8 cellular contexts compared by ENCODE assay signal in genomic region chr3:196969660-196970546, GRCh38. TPM values are rescaled to one million over a fixed set of nuclear protein-coding genes. Genes with fewer than 3 reads are reported as not detected.
DNase-seq lines count a peak whose midpoint lies in the region; ATAC-seq and TF ChIP-seq lines count a peak whose summit lies in the region.

No MANE protein-coding gene starts in this region.

- CTCF ChIA-PET in SK-N-SH (lab: Yijun Ruan, JAX): interaction anchor here (0.6 to 3.7 kb wide), 51 partner anchors 9 to 702 kb away, joined by 3 to 26 read pairs (median 4); partner anchors contain the start of genes MELTF, NCBP2 and SENP5

- H3K4me3 ChIP-seq in SK-N-SH (ENCODE audit: low read depth in 2 of 2, low read length in 1 of 2) (peak overlapping the region; percentile 64 to 76), left ventricle myocardium inferior (peak overlapping the region; percentile 94), rectal smooth muscle tissue (ENCODE audit: low read length) (peak overlapping the region; percentile 73)

- H3K27ac ChIP-seq in SK-N-SH (ENCODE audit: low read depth in 2 of 2, low read length in 1 of 2): no peak overlapping the region
- peak overlapping the region; percentile 89 for H3K27ac ChIP-seq in left ventricle myocardium inferior (replicated peaks)
- no peak overlapping the region for H3K27ac ChIP-seq in rectal smooth muscle tissue (ENCODE audit: low read depth, low read length)

- TF ChIP-seq EP300 in Ishikawa (IDR thresholded peaks at IDR 0.05; ENCODE audit: borderline replicate concordance) (no peak), SK-N-SH (IDR thresholded peaks at IDR 0.05; ENCODE audit: borderline replicate concordance in 1 of 2, low read depth in 1 of 2, low read length in 1 of 2) (no peak; a peak in 1 of 4 replicates)

- no peaks in the 10 kb centered on the region for H3K79me2 ChIP-seq in SK-N-SH (ENCODE audit: insufficient read depth)

- H3K9ac ChIP-seq in SK-N-SH (peak overlapping the region; percentile 54; the same call in 1 of the 2 replicates), rectal smooth muscle tissue (ENCODE audit: low read length) (no peak overlapping the region)

- DNase-seq in DMS53 (lab: John Stamatoyannopoulos, UW) (peak; percentile 74), SK-N-SH (peak; percentile 97), left ventricle myocardium inferior (peak; percentile 60), cortex of kidney (lab: John Stamatoyannopoulos, UW) (no peak)

- H2AFZ ChIP-seq in SK-N-SH (ENCODE audit: low read depth): peak overlapping the region; percentile 91

- no peaks in the 10 kb centered on the region for H3F3A ChIP-seq in SK-N-SH (replicated peaks; ENCODE audit: insufficient read depth)

- H3K4me3 Mint-ChIP-seq in activated naive CD8-positive, alpha-beta T cell: peak overlapping the region; percentile 80

- TF ChIP-seq CTCF in SK-N-SH (IDR thresholded peaks at IDR 0.05) (peak; percentile 65), left ventricle myocardium inferior (IDR thresholded peaks at IDR 0.05; ENCODE audit: borderline replicate concordance) (peak; percentile 94)

- peaks cover 9% of the 10 kb centered on the region for H3K27me3 Mint-ChIP-seq in activated naive CD8-positive, alpha-beta T cell

- TF ChIP-seq RAD21 in Ishikawa (IDR thresholded peaks at IDR 0.05; ENCODE audit: low read depth) (peak; percentile 63; the same call in 1 of the 2 replicates), SK-N-SH (IDR thresholded peaks at IDR 0.05; ENCODE audit: low read length) (peak; percentile 65)

- H3K4me1 Mint-ChIP-seq in activated naive CD8-positive, alpha-beta T cell (ENCODE audit: low read depth): peaks cover 5% of the 10 kb centered on the region

- no peaks in the 10 kb centered on the region for H3K36me3 ChIP-seq in SK-N-SH (replicated peaks in 1 of 2; ENCODE audit: control insufficient read depth in 1 of 2, insufficient read depth in 2 of 2, low read length in 1 of 2)
- H3K36me3 ChIP-seq in left ventricle myocardium inferior: no peaks in the 10 kb centered on the region
- H3K36me3 ChIP-seq in rectal smooth muscle tissue (ENCODE audit: control insufficient read depth, insufficient read depth, low read length): no peaks in the 10 kb centered on the region

- H3K9me2 ChIP-seq in SK-N-SH: no peaks in the 10 kb centered on the region

- H3K4me1 ChIP-seq in SK-N-SH (ENCODE audit: control insufficient read depth in 1 of 2, insufficient read depth in 2 of 2, low read depth in 1 of 2, low read length in 1 of 2): peaks cover 0 to 6% of the 10 kb centered on the region in 2 experiments; a peak in 1 of 4 replicates
- peaks cover 23% of the 10 kb centered on the region for H3K4me1 ChIP-seq in left ventricle myocardium inferior
- peaks cover 4% of the 10 kb centered on the region for H3K4me1 ChIP-seq in rectal smooth muscle tissue (ENCODE audit: control insufficient read depth, insufficient read depth, low read length)

- no peaks in the 10 kb centered on the region for H3K9me3 Mint-ChIP-seq in activated naive CD8-positive, alpha-beta T cell (ENCODE audit: low read depth)

- peak overlapping the region; percentile 93 for H3K4me2 ChIP-seq in SK-N-SH

- H3K9me3 ChIP-seq in SK-N-SH: no peaks in the 10 kb centered on the region
- H3K9me3 ChIP-seq in left ventricle myocardium inferior (replicated peaks): no peaks in the 10 kb centered on the region

- H3K27ac Mint-ChIP-seq in activated naive CD8-positive, alpha-beta T cell: peak overlapping the region; percentile 54

- H3K27me3 ChIP-seq in SK-N-SH (ENCODE audit: insufficient read depth) (no peaks in the 10 kb centered on the region), left ventricle myocardium inferior (ENCODE audit: low read depth) (no peaks in the 10 kb centered on the region), rectal smooth muscle tissue (ENCODE audit: control insufficient read depth, insufficient read depth, low read length) (no peaks in the 10 kb centered on the region)

- peak; percentile 70 for ATAC-seq in GM21515 (IDR thresholded peaks at IDR 0.05; ENCODE audit: unreplicated experiment)

- H4K20me1 ChIP-seq in SK-N-SH (ENCODE audit: insufficient read depth): no peaks in the 10 kb centered on the region

- POLR2A ChIA-PET in SK-N-SH (lab: Yijun Ruan, JAX): interaction anchor here (0.6 kb wide), 1 partner anchor 27 kb away, joined by 4 read pairs; the partner anchor contains the start of gene NCBP2

- intact Hi-C loops in left ventricle myocardium inferior (cut with micrococcal nuclease): loop anchor here (10.0 kb wide), 1 partner anchor 135 kb away; no protein-coding TSS in a partner anchor

- WGBS in SK-N-SH (ENCODE audit: low lambda C conversion rate): 43% methylated on average over 18 of the region's 100 CpGs

- no peaks in the 10 kb centered on the region for H3K36me3 Mint-ChIP-seq in activated naive CD8-positive, alpha-beta T cell

TF ChIP-seq in Ishikawa, 13 proteins besides CTCF, POLR2A, EP300 and RAD21 (continues in another document):
- no peak for TF ChIP-seq CEBPB (IDR thresholded peaks at IDR 0.05)
- no peak for TF ChIP-seq REST (IDR thresholded peaks at IDR 0.05; ENCODE audit: low read depth)
- TF ChIP-seq EGR1 (IDR thresholded peaks at IDR 0.05): no peak
- TF ChIP-seq CREB1 (IDR thresholded peaks at IDR 0.05; ENCODE audit: low read depth): no peak
- no peak for TF ChIP-seq NFIC (IDR thresholded peaks at IDR 0.05)
- TF ChIP-seq TAF1 (IDR thresholded peaks at IDR 0.05; ENCODE audit: low read depth): peak; percentile 28; the same call in 1 of the 2 replicates
- TF ChIP-seq YY1 (IDR thresholded peaks at IDR 0.05; ENCODE audit: low read depth): no peak

TF ChIP-seq in SK-N-SH, 30 proteins besides CTCF, POLR2A, EP300 and RAD21:
- TF ChIP-seq RCOR1 (IDR thresholded peaks at IDR 0.05; ENCODE audit: low read length) (0 out of 2 replicates have a peak, but pooled peaks have one; percentile 21), NFIC (IDR thresholded peaks at IDR 0.05; ENCODE audit: borderline replicate concordance) (no peak), RXRA (IDR thresholded peaks at IDR 0.05; ENCODE audit: borderline replicate concordance, low read depth) (no peak), SMC3 (IDR thresholded peaks at IDR 0.05; ENCODE audit: low read depth, low read length) (peak; percentile 71), REST (IDR thresholded peaks at IDR 0.05; ENCODE audit: low read depth, low read length) (0 out of 2 replicates have a peak, but pooled peaks have one; percentile 9), IRF3 (IDR thresholded peaks at IDR 0.05; ENCODE audit: low read depth, low read length) (no peak)

RNA-seq across cellular contexts. Expression of gene PIGZ, which starts 1.3 kb away (rescaled TPM):
- polyA plus RNA-seq in SK-N-SH (2012; rRNA removed): 4.1 and 5.0 TPM in 2 replicates
- 2.6 and 3.5 TPM in 2 replicates for polyA plus RNA-seq in SK-N-SH (2012; cell fraction: cytosol; rRNA removed)
- polyA plus RNA-seq in SK-N-SH (2012; cell fraction: nucleus; rRNA removed): 13.7 and 18.2 TPM in 2 replicates
- 3.7 TPM for total RNA-seq in left ventricle myocardium inferior

RNA-seq across cellular contexts. Expression of gene NCBP2, which starts 27.6 kb away (rescaled TPM):
- polyA plus RNA-seq in SK-N-SH (2012; rRNA removed): 112 and 128 TPM in 2 replicates
- 149 and 204 TPM in 2 replicates for polyA plus RNA-seq in SK-N-SH (2012; cell fraction: cytosol; rRNA removed)
- polyA plus RNA-seq in SK-N-SH (2012; cell fraction: nucleus; rRNA removed): 54.0 and 73.7 TPM in 2 replicates
- 36.9 TPM for total RNA-seq in left ventricle myocardium inferior

RNA-seq across cellular contexts. Expression of gene MELTF, which starts 59.7 kb away (rescaled TPM):
- 27.2 and 32.4 TPM in 2 replicates for polyA plus RNA-seq in SK-N-SH (2012; rRNA removed)
- 20.5 and 26.3 TPM in 2 replicates for polyA plus RNA-seq in SK-N-SH (2012; cell fraction: cytosol; rRNA removed)
- 62.4 and 65.4 TPM in 2 replicates for polyA plus RNA-seq in SK-N-SH (2012; cell fraction: nucleus; rRNA removed)
- 9.6 TPM for total RNA-seq in left ventricle myocardium inferior
